Comparison of ENCODE assay signal across 8 cellular contexts in genomic region chr19:8592231-8593009, GRCh38. TPM values are rescaled to one million over a fixed set of nuclear protein-coding genes. Genes with fewer than 3 reads are reported as not detected.
DNase-seq lines count a peak whose midpoint lies in the region; ATAC-seq lines count a peak whose summit lies in the region.

No MANE protein-coding gene starts in this region.

- H3K9me3 Mint-ChIP-seq in naive thymus-derived CD8-positive, alpha-beta T cell: peaks cover 0 to 9% (median 0%) of the 10 kb centered on the region in 9 donors

- in situ Hi-C loops in Caki2 (cut with HindIII; ENCODE audit: low pct_unique_long_range_greater_than_20kb, low sequenced_read_pairs): no loop called here

- DNase-seq in Caki2 (ENCODE audit: low read depth): peak; percentile 96
- peak; percentile 88 for DNase-seq in OCI-M2 (lab: John Stamatoyannopoulos, UW; ENCODE audit: unreplicated experiment)
- peak; percentile 84 to 91 for DNase-seq in activated T-helper 1 cell treated with anti-CD3 and anti-CD28 coated beads, Interleukin-2, amount 50 U/mL, for 16 hours (ENCODE audit: low read depth in 1 of 2, low spot score in 1 of 2)
- peak; percentile 78 for DNase-seq in fibroblast of the conjunctiva (ENCODE audit: low read depth)
- DNase-seq in naive thymus-derived CD8-positive, alpha-beta T cell: peak; percentile 92 to 98 (median 98)
- peak; percentile 99 for DNase-seq in stimulated activated CD8-positive, alpha-beta memory T cell treated with anti-CD3 and anti-CD28 coated beads, Interleukin-4, amount 100 ng/mL, for 48 hours
- no peak for DNase-seq in SW480 (ENCODE audit: low spot score)

- H3K4me1 Mint-ChIP-seq in naive thymus-derived CD8-positive, alpha-beta T cell: peaks cover 18 to 45% (median 32%) of the 10 kb centered on the region in 4 donors

- H3K27ac Mint-ChIP-seq in naive thymus-derived CD8-positive, alpha-beta T cell: peak overlapping the region; percentile 1 to 96 (median 82)

- peak; percentile 88 to 89 for ATAC-seq in naive thymus-derived CD8-positive, alpha-beta T cell
- ATAC-seq in GM21447 (IDR thresholded peaks at IDR 0.05; ENCODE audit: unreplicated experiment): no peak

- peak overlapping the region; percentile 72 to 92 (median 88) for H3K4me3 Mint-ChIP-seq in naive thymus-derived CD8-positive, alpha-beta T cell

- H3K36me3 Mint-ChIP-seq in naive thymus-derived CD8-positive, alpha-beta T cell: peaks cover 0 to 31% (median 8%) of the 10 kb centered on the region in 3 donors

- H3K27me3 Mint-ChIP-seq in naive thymus-derived CD8-positive, alpha-beta T cell: no peaks in the 10 kb centered on the region

- POLR2A ChIA-PET in naive thymus-derived CD8-positive, alpha-beta T cell (lab: Charles Lee): interaction anchor here (0.7 to 3.1 kb wide), 9 partner anchors 11 to 1715 kb away, joined by 3 to 12 read pairs (median 8); partner anchors contain the start of gene ZNF414

RNA-seq across cellular contexts. Expression of gene MYO1F, which starts 15.2 kb away (rescaled TPM):
- total RNA-seq in Caki2 (2014; rRNA removed; shearing (Covaris generic); ENCODE audit: low replicate concordance): 0.03 and 0.52 TPM in 2 replicates
- 10 to 100 TPM; 64.4 to 65.0 TPM for total RNA-seq in naive thymus-derived CD8-positive, alpha-beta T cell
- polyA plus RNA-seq in naive thymus-derived CD8-positive, alpha-beta T cell: 10 to 100 TPM in 1 of 3 donors, 1 to 10 TPM in 2; 4.4 to 30.1 (median 5.6) TPM

RNA-seq across cellular contexts. Expression of gene ADAMTS10, which starts 18.1 kb away (rescaled TPM):
- 1.2 and 4.8 TPM in 2 replicates for total RNA-seq in Caki2 (2014; rRNA removed; shearing (Covaris generic); ENCODE audit: low replicate concordance)
- 100 to 1,000 TPM; 190 to 196 TPM for total RNA-seq in naive thymus-derived CD8-positive, alpha-beta T cell
- polyA plus RNA-seq in naive thymus-derived CD8-positive, alpha-beta T cell: 1 to 10 TPM; 1.2 to 3.4 (median 2.0) TPM

RNA-seq across cellular contexts. Expression of gene NFILZ, which starts 38.0 kb away (rescaled TPM):
- not detected in 2 replicates for total RNA-seq in Caki2 (2014; rRNA removed; shearing (Covaris generic); ENCODE audit: low replicate concordance)
- total RNA-seq in naive thymus-derived CD8-positive, alpha-beta T cell: not detected
- not detected for polyA plus RNA-seq in naive thymus-derived CD8-positive, alpha-beta T cell

Comparison
In these comparisons a context has a peak if more than half of its experiments do, and no peak if none do; other contexts are left out.
1. RNA of gene MYO1F, which starts 15.2 kb away (total RNA-seq): 64.4 to 65.0 TPM in naive thymus-derived CD8-positive, alpha-beta T cell; 0.03 to 0.52 TPM in Caki2; every median in the first group is over 10 times any median in the second.
2. RNA of gene ADAMTS10, which starts 18.1 kb away (total RNA-seq): 190 to 196 TPM in naive thymus-derived CD8-positive, alpha-beta T cell; 1.2 to 4.8 TPM in Caki2; every median in the first group is over 10 times any median in the second.